19 cellular contexts compared by ENCODE assay signal in genomic region chr1:76625887-76626286, GRCh38.
"Had no signal": no experiment of that assay in that cellular context is flagged by ENCODE, and none has a peak within 500 bp of the region (broad histone marks: within the 10 kb centered on the region; RNA-seq: fewer than 3 reads in every experiment).

No MANE protein-coding gene starts in this region.

- H3K4me3 ChIP-seq: colonic mucosa, heart right ventricle, psoas muscle, spleen, transverse colon had no signal

- ATAC-seq: activated CD4-positive, alpha-beta T cell treated with anti-CD3 and anti-CD28 coated beads for 36 hours; activated CD8-positive, alpha-beta T cell treated with anti-CD3 and anti-CD28 coated beads, Interleukin-2, amount 10 ng/mL, durations not matched to agents 7 days and 5 days; activated naive CD8-positive, alpha-beta T cell treated with anti-CD3 and anti-CD28 coated beads, Interleukin-2, amount 50 U/mL, for 24 hours; heart right ventricle; left lobe of liver; natural killer cell treated with Interleukin-12 subunit alpha and Interleukin-12 subunit beta and Interleukin-15 and Interleukin-18, amount 100 ng/mL, for 72 hours; psoas muscle; sciatic nerve; stimulated activated memory B cell treated with anti-CD40 and anti-IgM and Interleukin-4, amounts not matched to agents 10 μg/mL and 1 μg/mL and 100 μg/mL, for 72 hours had no signal

- H3K36me3 Mint-ChIP-seq: natural killer cell treated with Interleukin-12 subunit alpha and Interleukin-12 subunit beta and Interleukin-15 and Interleukin-18, amount 100 ng/mL, for 72 hours had no signal

- H3K27ac ChIP-seq: colonic mucosa, heart right ventricle, psoas muscle, spleen, transverse colon, VCaP had no signal

- H3K36me3 ChIP-seq: colonic mucosa, transverse colon had no signal

- H3K9me3 ChIP-seq: colonic mucosa, heart right ventricle, psoas muscle, spleen, transverse colon had no signal

- H3K4me3 Mint-ChIP-seq: activated CD4-positive, alpha-beta T cell treated with anti-CD3 and anti-CD28 coated beads for 36 hours; activated CD8-positive, alpha-beta T cell treated with anti-CD3 and anti-CD28 coated beads, Interleukin-2, amount 10 ng/mL, durations not matched to agents 7 days and 5 days; activated naive CD8-positive, alpha-beta T cell treated with anti-CD3 and anti-CD28 coated beads, Interleukin-2, amount 50 U/mL, for 24 hours; activated T-helper 1 cell treated with anti-CD3 and anti-CD28 coated beads, Interleukin-12 subunit alpha, Interleukin-12 subunit beta, Interleukin-2, Interleukin-4 antibody, amounts not matched to agents 30 ng/mL and 10 ng/mL and 1 ng/mL, durations not matched to agents 14 hours and 24 hours and 36 hours; natural killer cell treated with Interleukin-12 subunit alpha and Interleukin-12 subunit beta and Interleukin-15 and Interleukin-18, amount 100 ng/mL, for 72 hours; stimulated activated memory B cell treated with anti-CD40 and anti-IgM and Interleukin-4, amounts not matched to agents 10 μg/mL and 1 μg/mL and 100 μg/mL, for 72 hours had no signal

- H3K27ac Mint-ChIP-seq: activated CD4-positive, alpha-beta T cell treated with anti-CD3 and anti-CD28 coated beads for 36 hours; activated CD8-positive, alpha-beta T cell treated with anti-CD3 and anti-CD28 coated beads, Interleukin-2, amount 10 ng/mL, durations not matched to agents 7 days and 5 days; activated naive CD8-positive, alpha-beta T cell treated with anti-CD3 and anti-CD28 coated beads, Interleukin-2, amount 50 U/mL, for 24 hours; activated T-helper 1 cell treated with anti-CD3 and anti-CD28 coated beads, Interleukin-12 subunit alpha, Interleukin-12 subunit beta, Interleukin-2, Interleukin-4 antibody, amounts not matched to agents 30 ng/mL and 10 ng/mL and 1 ng/mL, durations not matched to agents 14 hours and 24 hours and 36 hours; natural killer cell treated with Interleukin-12 subunit alpha and Interleukin-12 subunit beta and Interleukin-15 and Interleukin-18, amount 100 ng/mL, for 72 hours; stimulated activated memory B cell treated with anti-CD40 and anti-IgM and Interleukin-4, amounts not matched to agents 10 μg/mL and 1 μg/mL and 100 μg/mL, for 72 hours had no signal

- H3K27me3 ChIP-seq: colonic mucosa, heart right ventricle, spleen, transverse colon had no signal

- H3K27me3 Mint-ChIP-seq: activated CD4-positive, alpha-beta T cell treated with anti-CD3 and anti-CD28 coated beads for 36 hours; activated naive CD8-positive, alpha-beta T cell treated with anti-CD3 and anti-CD28 coated beads, Interleukin-2, amount 50 U/mL, for 24 hours; natural killer cell treated with Interleukin-12 subunit alpha and Interleukin-12 subunit beta and Interleukin-15 and Interleukin-18, amount 100 ng/mL, for 72 hours; stimulated activated memory B cell treated with anti-CD40 and anti-IgM and Interleukin-4, amounts not matched to agents 10 μg/mL and 1 μg/mL and 100 μg/mL, for 72 hours had no signal

- H3K9me3 Mint-ChIP-seq: activated naive CD8-positive, alpha-beta T cell treated with anti-CD3 and anti-CD28 coated beads, Interleukin-2, amount 50 U/mL, for 24 hours had no signal

- H3K4me1 ChIP-seq: colonic mucosa, psoas muscle, spleen, transverse colon had no signal

- H3K4me1 Mint-ChIP-seq: activated CD4-positive, alpha-beta T cell treated with anti-CD3 and anti-CD28 coated beads for 36 hours; activated naive CD8-positive, alpha-beta T cell treated with anti-CD3 and anti-CD28 coated beads, Interleukin-2, amount 50 U/mL, for 24 hours; stimulated activated memory B cell treated with anti-CD40 and anti-IgM and Interleukin-4, amounts not matched to agents 10 μg/mL and 1 μg/mL and 100 μg/mL, for 72 hours had no signal

- DNase-seq: activated CD4-positive, alpha-beta T cell treated with anti-CD3 and anti-CD28 coated beads for 36 hours; activated CD8-positive, alpha-beta T cell treated with anti-CD3 and anti-CD28 coated beads, Interleukin-2, amount 10 ng/mL, durations not matched to agents 7 days and 5 days; activated naive CD4-positive, alpha-beta T cell treated with Interleukin-2 at 50 U/mL for 16 hours; activated naive CD8-positive, alpha-beta T cell treated with anti-CD3 and anti-CD28 coated beads, Interleukin-2, amount 50 U/mL, for 24 hours; caudate nucleus; colonic mucosa; effector CD8-positive, alpha-beta T cell; heart right ventricle; islet precursor cell; psoas muscle; spleen; stimulated activated CD4-positive, alpha-beta T cell treated with anti-CD3 and anti-CD28 coated beads, Interleukin-1b, Interleukin-23, amount 100 ng/mL, for 48 hours; transverse colon had no signal
